In the genomic region with DNA sequence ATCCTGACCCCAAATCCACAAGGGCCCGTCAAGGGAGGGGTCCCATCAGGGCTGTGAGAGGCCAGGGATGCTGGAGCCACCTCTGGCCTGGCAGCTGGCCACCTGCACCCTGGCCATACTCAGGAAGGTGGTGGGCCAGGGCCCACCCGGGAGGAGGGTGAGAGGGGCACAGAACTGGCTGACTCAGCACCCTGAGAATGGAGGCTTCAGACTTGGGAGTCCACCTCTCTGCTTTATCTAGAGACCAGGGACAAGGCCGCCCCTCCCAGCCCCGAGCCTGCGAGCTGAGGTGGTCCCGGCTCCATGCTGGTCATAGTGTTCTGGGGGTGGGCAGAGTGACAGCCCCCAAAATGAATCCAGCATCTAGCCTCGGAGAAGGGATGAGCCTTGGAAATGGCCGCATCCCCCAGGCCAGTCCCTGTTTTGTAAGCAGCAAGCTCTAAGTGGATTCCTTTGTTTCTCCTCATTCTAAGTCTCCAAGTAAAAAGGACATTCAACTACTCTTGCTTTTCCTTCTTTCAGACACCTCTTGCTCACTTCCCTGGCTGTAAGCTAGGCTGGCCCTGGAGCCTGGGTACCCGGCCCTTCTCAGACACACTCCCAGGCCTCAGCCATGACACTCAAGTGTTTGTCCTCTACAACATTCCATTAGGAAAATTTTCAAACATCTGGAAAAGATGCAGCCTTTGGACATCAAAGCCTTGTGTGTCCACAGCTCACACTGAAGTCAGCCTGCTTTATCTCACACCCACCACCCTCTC, we compare ENCODE assay signal across 27 cellular contexts. TPM values are rescaled to one million over a fixed set of nuclear protein-coding genes. Genes with fewer than 3 reads are reported as not detected.
A peak's percentile ranks its signal among the peaks of the same experiment; 100 is the strongest.
DNase-seq lines count a peak whose midpoint lies in the region; ATAC-seq and TF ChIP-seq lines count a peak whose summit lies in the region.
"Had no signal": no experiment of that assay in that cellular context is flagged by ENCODE, and none has a peak within 500 bp of the region (broad histone marks: within the 10 kb centered on the region; RNA-seq: fewer than 3 reads in every experiment).

No MANE protein-coding gene starts in this region.

- no peak overlapping the region for H3K27ac ChIP-seq in left ventricle myocardium inferior (replicated peaks)
- H3K27ac ChIP-seq in right cardiac atrium (ENCODE audit: low read length), result no peak overlapping the region
- no peak overlapping the region for H3K27ac ChIP-seq in dorsolateral prefrontal cortex
- no peak overlapping the region for H3K27ac ChIP-seq in transverse colon
- H3K27ac ChIP-seq: C4-2B, esophagus squamous epithelium, hepatocyte, neutrophil, psoas muscle, uterus had no signal

- peak; percentile 4 for DNase-seq in left ventricle myocardium inferior
- no peak for DNase-seq in right cardiac atrium
- DNase-seq in dorsolateral prefrontal cortex, result peak in 6 of 10 donors; percentile 1 to 33 (median 12)
- peak in 2 of 3 donors; percentile 10 to 16 for DNase-seq in mucosa of descending colon
- DNase-seq in HAP-1 (ENCODE audit: low spot score in 2 of 2), result no peak
- no peak for DNase-seq in NCI-H146 (lab: John Stamatoyannopoulos, UW)
- no peak for DNase-seq in transverse colon
- DNase-seq: activated CD4-positive, alpha-beta T cell treated with anti-CD3 and anti-CD28 coated beads, Interleukin-2, amount 10 ng/mL, durations not matched to agents 7 days and 5 days; activated naive CD4-positive, alpha-beta T cell; cortex of kidney; DND-41; esophagus squamous epithelium; NCI-H1092 treated with DMSO at 0.1 percent for 48 hours; NCI-H2029; SK-N-SH; small intestine; stimulated activated CD4-positive, alpha-beta T cell treated with anti-CD3 and anti-CD28 coated beads, Interleukin-2, amount 100 ng/mL, for 24 hours; substantia nigra; uterus had no signal

- H3K4me1 ChIP-seq in left ventricle myocardium inferior, result no peaks in the 10 kb centered on the region
- no peaks in the 10 kb centered on the region for H3K4me1 ChIP-seq in right cardiac atrium (ENCODE audit: control insufficient read depth, insufficient read depth, low read length)
- no peaks in the 10 kb centered on the region for H3K4me1 ChIP-seq in mucosa of descending colon (ENCODE audit: low read depth)
- H3K4me1 ChIP-seq in HAP-1, result no peaks in the 10 kb centered on the region
- H3K4me1 ChIP-seq in transverse colon, result no peaks in the 10 kb centered on the region
- H3K4me1 ChIP-seq: psoas muscle, uterus had no signal

- TF ChIP-seq POLR2A in transverse colon (IDR thresholded peaks at IDR 0.05), result no peak

- ATAC-seq in right cardiac atrium (no peak), mucosa of descending colon (no peak)
- ATAC-seq: psoas muscle had no signal

- 74% methylated on average over 9 of the region's 9 CpGs for WGBS in right cardiac atrium
- 83 to 100% methylated on average over 1 to 7 of the region's 9 CpGs for WGBS in transverse colon (ENCODE audit: low coverage in 1 of 2), 2 donors

- no peak overlapping the region for H3K4me3 ChIP-seq in left ventricle myocardium inferior
- H3K4me3 ChIP-seq in right cardiac atrium (ENCODE audit: low read length), result no peak overlapping the region
- H3K4me3 ChIP-seq in dorsolateral prefrontal cortex, result no peak overlapping the region
- H3K4me3 ChIP-seq in mucosa of descending colon, result no peak overlapping the region
- no peak overlapping the region for H3K4me3 ChIP-seq in HAP-1
- no peak overlapping the region for H3K4me3 ChIP-seq in transverse colon
- H3K4me3 ChIP-seq: esophagus squamous epithelium, hepatocyte, psoas muscle, uterus had no signal

- H3K9me3 ChIP-seq in left ventricle myocardium inferior (replicated peaks) (no peaks in the 10 kb centered on the region), right cardiac atrium (ENCODE audit: control insufficient read depth, low read length) (no peaks in the 10 kb centered on the region), mucosa of descending colon (no peaks in the 10 kb centered on the region), HAP-1 (no peaks in the 10 kb centered on the region), transverse colon (no peaks in the 10 kb centered on the region)
- H3K9me3 ChIP-seq: esophagus squamous epithelium, neutrophil, psoas muscle, SK-N-SH, uterus had no signal

- intact Hi-C loops in left ventricle myocardium inferior (cut with micrococcal nuclease) (no loop called here), right cardiac atrium (cut with DNase I) (no loop called here), dorsolateral prefrontal cortex (cut with DNase I) (no loop called here), mucosa of descending colon (cut with DNase I, micrococcal nuclease) (no loop called here), transverse colon (cut with DNase I; ENCODE audit: low total_unique reads) (no loop called here)

- H3K27me3 ChIP-seq in left ventricle myocardium inferior (ENCODE audit: low read depth), result peaks cover 28% of the 10 kb centered on the region
- H3K27me3 ChIP-seq in right cardiac atrium (ENCODE audit: control insufficient read depth, insufficient read depth), result no peaks in the 10 kb centered on the region
- peaks cover 0 to 4% (median 0%) of the 10 kb centered on the region in 45 donors for H3K27me3 ChIP-seq in dorsolateral prefrontal cortex
- H3K27me3 ChIP-seq in HAP-1 (ENCODE audit: low read depth), result no peaks in the 10 kb centered on the region
- no peaks in the 10 kb centered on the region for H3K27me3 ChIP-seq in transverse colon
- H3K27me3 ChIP-seq: hepatocyte, uterus had no signal

- in situ Hi-C loops in HAP-1 (cut with MboI; ENCODE audit: low sequenced_read_pairs) (no loop called here), transverse colon (cut with MboI; ENCODE audit: low pct_ligation_motif_present in 1 of 4, low pct_unique_long_range_greater_than_20kb in 1 of 4, low sequenced_read_pairs in 3 of 4) (no loop called here)

- TF ChIP-seq CTCF in left ventricle myocardium inferior (IDR thresholded peaks at IDR 0.05; ENCODE audit: borderline replicate concordance) (no peak), dorsolateral prefrontal cortex (IDR thresholded peaks at IDR 0.05 in 54 of 56, conservative IDR thresholded peaks at IDR 0.05 in 2 of 56; ENCODE audit: low read depth in 1 of 56, partially characterized antibody in 56 of 56) (no peak), mucosa of descending colon (IDR thresholded peaks at IDR 0.05) (no peak), transverse colon (IDR thresholded peaks at IDR 0.05) (no peak)

- no peak for TF ChIP-seq EP300 in transverse colon (IDR thresholded peaks at IDR 0.05; ENCODE audit: low read depth)

- H3K36me3 ChIP-seq in left ventricle myocardium inferior (no peaks in the 10 kb centered on the region), mucosa of descending colon (ENCODE audit: low read depth) (no peaks in the 10 kb centered on the region), HAP-1 (replicated peaks) (no peaks in the 10 kb centered on the region), transverse colon (no peaks in the 10 kb centered on the region)
- H3K36me3 ChIP-seq: esophagus squamous epithelium, neutrophil, uterus had no signal

RNA-seq across cellular contexts. Expression of a gene that starts 12.3 kb away (rescaled TPM):
- total RNA-seq in left ventricle myocardium inferior (not detected), right cardiac atrium (not detected), dorsolateral prefrontal cortex (not detected), mucosa of descending colon (not detected), transverse colon (not detected)
- not detected for polyA plus RNA-seq in right cardiac atrium
- total RNA-seq: activated CD4-positive, alpha-beta T cell treated with anti-CD3 and anti-CD28 coated beads, Interleukin-2, amount 10 ng/mL, durations not matched to agents 7 days and 5 days; frontal cortex; NCI-H460; OCI-LY7; psoas muscle; T-helper 2 cell treated with Interferon-gamma antibody and Interleukin-4, amounts not matched to agents 100 ng/mL and 5 ng/mL, for 36 hours; uterus had no signal
- polyA plus RNA-seq: hepatocyte, psoas muscle, SK-N-SH, small intestine had no signal

Comparison
In these comparisons a context has a peak if more than half of its experiments do, and no peak if none do; other contexts are left out.
1. DNase-seq: peak in left ventricle myocardium inferior (single experiment), dorsolateral prefrontal cortex (6 of 10) and mucosa of descending colon (2 of 3); none in right cardiac atrium (0 of 3), HAP-1 (0 of 2), NCI-H146 (single experiment) and transverse colon (single experiment).